8 cellular contexts compared by ENCODE assay signal in the genomic region with DNA sequence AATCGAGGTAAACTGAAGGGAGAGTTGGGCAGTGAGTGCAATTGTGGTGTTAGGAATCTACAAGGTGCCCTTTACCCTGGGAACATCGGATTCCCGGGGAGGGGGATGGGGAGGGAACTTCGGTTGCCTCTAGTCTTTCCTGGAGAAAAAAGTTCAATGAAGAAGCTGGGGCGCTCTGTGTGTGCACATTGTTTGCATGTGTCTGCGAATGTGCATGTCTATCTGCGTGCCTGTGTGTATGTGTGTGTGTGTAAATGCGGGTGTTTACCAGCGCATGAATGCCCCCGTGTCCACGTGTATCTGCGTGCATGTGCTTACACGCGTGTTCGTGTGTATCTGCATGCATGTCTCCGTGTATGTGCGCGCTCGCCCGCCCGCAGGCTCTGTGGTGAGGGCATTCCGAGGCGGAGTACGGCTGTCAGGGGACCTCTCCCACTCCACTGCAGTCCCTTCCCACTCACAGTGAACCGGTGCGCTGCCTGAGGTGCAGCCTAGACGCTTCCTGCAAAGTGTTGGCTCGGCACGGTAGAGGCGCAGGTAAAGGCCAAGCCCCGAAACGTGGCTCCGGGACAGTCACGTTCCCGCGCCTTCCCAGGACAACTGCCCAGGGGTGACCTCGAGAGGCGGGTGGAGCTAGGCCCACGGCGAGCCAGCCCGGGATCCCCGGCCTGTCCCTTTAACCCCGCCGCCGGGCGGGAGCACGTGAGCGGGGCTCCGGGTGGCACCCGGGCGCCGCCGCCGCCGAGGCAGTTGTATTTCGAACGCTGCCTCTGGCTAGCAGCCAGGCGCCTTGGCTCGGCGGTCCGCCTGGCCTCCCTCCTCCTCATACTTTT. TPM values are rescaled to one million over a fixed set of nuclear protein-coding genes. Genes with fewer than 3 reads are reported as not detected.
A peak's percentile ranks its signal among the peaks of the same experiment; 100 is the strongest.
DNase-seq lines count a peak whose midpoint lies in the region; ATAC-seq, FAIRE-seq and TF ChIP-seq lines count a peak whose summit lies in the region.

No MANE protein-coding gene starts in this region.

- intact Hi-C loops in activated CD4-positive, alpha-beta T cell treated with anti-CD3 and anti-CD28 coated beads for 36 hours (cut with DNase I, micrococcal nuclease), result loop anchor here (5.0 to 10.0 kb wide), 4 partner anchors 79 to 219 kb away; no protein-coding TSS in a partner anchor
- intact Hi-C loops in stomach (cut with DNase I; ENCODE audit: low total_unique reads), result no loop called here

- peaks cover 25% of the 10 kb centered on the region for H3K4me1 Mint-ChIP-seq in activated CD4-positive, alpha-beta T cell treated with anti-CD3 and anti-CD28 coated beads for 36 hours

- H3K27ac Mint-ChIP-seq in activated CD4-positive, alpha-beta T cell treated with anti-CD3 and anti-CD28 coated beads for 36 hours, result no peak overlapping the region

- CTCF ChIA-PET in activated CD4-positive, alpha-beta T cell treated with anti-CD3 and anti-CD28 coated beads for 36 hours (lab: Charles Lee), result no interaction called here

- DNase-seq in activated CD4-positive, alpha-beta T cell treated with anti-CD3 and anti-CD28 coated beads for 36 hours, result peak; percentile 42
- no peak for DNase-seq in activated CD4-positive, alpha-beta T cell treated with anti-CD3 and anti-CD28 coated beads for 1 hour
- DNase-seq in NCI-H526 (lab: John Stamatoyannopoulos, UW) (peak; percentile 17 to 56), bronchial epithelial cell (ENCODE audit: low read depth) (peak; percentile 45), kidney glomerular epithelial cell (lab: John Stamatoyannopoulos, UW) (peak; percentile 29), stomach (peak; percentile 70), mesenteric fat pad (ENCODE audit: low spot score) (no peak)

- no peaks in the 10 kb centered on the region for H3K9me3 Mint-ChIP-seq in activated CD4-positive, alpha-beta T cell treated with anti-CD3 and anti-CD28 coated beads for 36 hours (ENCODE audit: low read depth)

- no peak for TF ChIP-seq POLR2A in stomach (IDR thresholded peaks at IDR 0.05)

- ATAC-seq in activated CD4-positive, alpha-beta T cell treated with anti-CD3 and anti-CD28 coated beads for 36 hours, result no peak
- ATAC-seq in HG02840 (IDR thresholded peaks at IDR 0.05; ENCODE audit: low FRiP score, unreplicated experiment), result no peak

- peaks cover 51% of the 10 kb centered on the region for H3K27me3 Mint-ChIP-seq in activated CD4-positive, alpha-beta T cell treated with anti-CD3 and anti-CD28 coated beads for 36 hours

- peak overlapping the region; percentile 12 to 73 (median 53) for H3K27ac ChIP-seq in stomach

- H3K36me3 ChIP-seq in bronchial epithelial cell (ENCODE audit: control insufficient read depth, insufficient read depth, low read length), result no peaks in the 10 kb centered on the region
- H3K36me3 ChIP-seq in stomach, result no peaks in the 10 kb centered on the region

- H3K27me3 ChIP-seq in bronchial epithelial cell (ENCODE audit: control insufficient read depth, insufficient read depth, low read length) (no peaks in the 10 kb centered on the region), stomach (peaks cover 5 to 92% (median 46%) of the 10 kb centered on the region in 3 donors)

- no peaks in the 10 kb centered on the region for H3K36me3 Mint-ChIP-seq in activated CD4-positive, alpha-beta T cell treated with anti-CD3 and anti-CD28 coated beads for 36 hours (ENCODE audit: low read depth)

- H3K4me3 Mint-ChIP-seq in activated CD4-positive, alpha-beta T cell treated with anti-CD3 and anti-CD28 coated beads for 36 hours, result peak overlapping the region; percentile 54

- TF ChIP-seq CTCF in bronchial epithelial cell (IDR thresholded peaks at IDR 0.05; ENCODE audit: insufficient read depth, low read length, severe bottlenecking) (no peak), stomach (IDR thresholded peaks at IDR 0.05) (no peak)

- H3K4me3 ChIP-seq in bronchial epithelial cell (ENCODE audit: low read depth, low read length) (peak overlapping the region; percentile 84), stomach (peak overlapping the region; percentile 55 to 87 (median 68))

- 1 to 3% (median 1%) methylated on average over 30 to 61 of the region's 61 CpGs for WGBS in stomach, 5 donors

- H3K9me3 ChIP-seq in stomach, result no peaks in the 10 kb centered on the region

- peaks cover 25 to 42% (median 38%) of the 10 kb centered on the region in 4 donors for H3K4me1 ChIP-seq in stomach

- TF ChIP-seq EP300 in stomach (IDR thresholded peaks at IDR 0.05), result no peak

- POLR2A ChIA-PET in activated CD4-positive, alpha-beta T cell treated with anti-CD3 and anti-CD28 coated beads for 36 hours (lab: Charles Lee), result no interaction called here

- FAIRE-seq in bronchial epithelial cell (lab: Jason Lieb, UNC), result no peak

RNA-seq across cellular contexts. Expression of gene HMGA2, which starts 0.6 kb away (rescaled TPM):
- total RNA-seq in activated CD4-positive, alpha-beta T cell treated with anti-CD3 and anti-CD28 coated beads for 36 hours, result not detected
- total RNA-seq in bronchial epithelial cell (8.3 and 21.1 TPM in 2 replicates), stomach (100 to 1,000 TPM in 1 of 5 donors, 1 to 10 TPM in 1, under 1 TPM in 1, not detected in 2; 0.43 to 149 (median 5.7) TPM), mesenteric fat pad (not detected)
- under 1 TPM; 0.25 to 0.76 (median 0.62) TPM for polyA plus RNA-seq in stomach

Comparison
In these comparisons a context has a peak if more than half of its experiments do, and no peak if none do; other contexts are left out.
1. DNase-seq: peak in activated CD4-positive, alpha-beta T cell treated with anti-CD3 and anti-CD28 coated beads for 36 hours (single experiment), NCI-H526 (2 of 2), bronchial epithelial cell (single experiment), kidney glomerular epithelial cell (single experiment) and stomach (single experiment); none in activated CD4-positive, alpha-beta T cell treated with anti-CD3 and anti-CD28 coated beads for 1 hour (single experiment) and mesenteric fat pad (single experiment).